Comparison of ENCODE assay signal across 8 cellular contexts in genomic region chr18:3012306-3012919, GRCh38. TPM values are rescaled to one million over a fixed set of nuclear protein-coding genes. Genes with fewer than 3 reads are reported as not detected.
DNase-seq lines count a peak whose midpoint lies in the region; ATAC-seq and TF ChIP-seq lines count a peak whose summit lies in the region.

No MANE protein-coding gene starts in this region.

- POLR2A ChIA-PET in GM10248 (lab: Yijun Ruan, JAX): no interaction called here

- peak; percentile 53 for ATAC-seq in left colon

- no peak for TF ChIP-seq CTCF in HL-60 (IDR thresholded peaks at IDR 0.05; ENCODE audit: insufficient read depth, low read length)
- no peak for TF ChIP-seq CTCF in GM10248 (IDR thresholded peaks at IDR 0.05; ENCODE audit: control extremely low read depth, extremely low read depth, low read depth, missing control alignments)

- CTCF ChIA-PET in GM10248 (lab: Yijun Ruan, JAX): interaction anchor here (0.6 kb wide), 1 partner anchor 234 kb away, joined by 3 read pairs; no protein-coding TSS in a partner anchor

- H3K4me3 ChIP-seq in HL-60 (replicated peaks; ENCODE audit: insufficient read depth, low read length): peak overlapping the region; percentile 75

- intact Hi-C loops in left colon (cut with DNase I, micrococcal nuclease): no loop called here

- TF ChIP-seq POLR2A in GM19193 (IDR thresholded peaks at IDR 0.05; ENCODE audit: extremely low read depth, insufficient read depth, insufficient read length): peak; percentile 30

- peak overlapping the region; percentile 61 for H3K27ac ChIP-seq in HL-60 (replicated peaks)

- H3K27me3 ChIP-seq in HL-60 (ENCODE audit: insufficient read depth, poor library complexity, severe bottlenecking): no peaks in the 10 kb centered on the region

- DNase-seq in AG08395 (ENCODE audit: low spot score) (peak; percentile 27), HL-60 (ENCODE audit: low read depth in 1 of 2, low spot score in 1 of 2) (peak in 1 of 2 experiments; percentile 47), UCSD-AML1 (lab: John Stamatoyannopoulos, UW; ENCODE audit: unreplicated experiment) (peak; percentile 69), left colon (peak; percentile 44 to 68), GM10248 (ENCODE audit: extremely low spot score) (no peak)
- peak; percentile 57 for DNase-seq in central memory CD4-positive, alpha-beta T cell
- DNase-seq in stimulated activated CD4-positive, alpha-beta T cell treated with anti-CD3 and anti-CD28 coated beads, Interleukin-4, amount 100 ng/mL, for 48 hours (ENCODE audit: low read depth in 2 of 2): peak; percentile 25 to 32

RNA-seq across cellular contexts. Expression of gene LPIN2, which starts 0.5 kb away (rescaled TPM):
- total RNA-seq in left colon: 10 to 100 TPM; 40.5 to 58.5 TPM
